20 cellular contexts compared by ENCODE assay signal in genomic region chr5:134572811-134573210, GRCh38. TPM values are rescaled to one million over a fixed set of nuclear protein-coding genes. Genes with fewer than 3 reads are reported as not detected.
DNase-seq lines count a peak whose midpoint lies in the region; ATAC-seq and TF ChIP-seq lines count a peak whose summit lies in the region.
"Had no signal": no experiment of that assay in that cellular context is flagged by ENCODE, and none has a peak within 500 bp of the region (broad histone marks: within the 10 kb centered on the region; RNA-seq: fewer than 3 reads in every experiment).

No MANE protein-coding gene starts in this region.

- no peaks in the 10 kb centered on the region for H3K27me3 Mint-ChIP-seq in activated naive CD4-positive, alpha-beta T cell treated with anti-CD3 and anti-CD28 coated beads, Interleukin-2, amount 50 U/mL, for 24 hours
- no peaks in the 10 kb centered on the region for H3K27me3 Mint-ChIP-seq in memory B cell
- no peaks in the 10 kb centered on the region for H3K27me3 Mint-ChIP-seq in stimulated activated naive B cell treated with anti-CD40 and anti-IgM and Interleukin-4, amounts not matched to agents 10 μg/mL and 1 μg/mL and 100 μg/mL, for 72 hours

- H3K27ac Mint-ChIP-seq in activated naive CD4-positive, alpha-beta T cell treated with anti-CD3 and anti-CD28 coated beads, Interleukin-2, amount 50 U/mL, for 24 hours, result peak overlapping the region; percentile 14
- peak overlapping the region; percentile 73 for H3K27ac Mint-ChIP-seq in memory B cell
- peak overlapping the region; percentile 90 for H3K27ac Mint-ChIP-seq in stimulated activated naive B cell treated with anti-CD40 and anti-IgM and Interleukin-4, amounts not matched to agents 10 μg/mL and 1 μg/mL and 100 μg/mL, for 72 hours

- no peak for ATAC-seq in memory B cell (ENCODE audit: low read depth)
- no peak for ATAC-seq in stimulated activated naive B cell treated with anti-CD40 and anti-IgM and Interleukin-4, amounts not matched to agents 10 μg/mL and 1 μg/mL and 100 μg/mL, for 72 hours (replicated peaks)
- ATAC-seq: K562 had no signal

- CTCF ChIA-PET in HEK293T (lab: Yijun Ruan, JAX), result no interaction called here

- no peaks in the 10 kb centered on the region for H3K9me3 Mint-ChIP-seq in activated naive CD4-positive, alpha-beta T cell treated with anti-CD3 and anti-CD28 coated beads, Interleukin-2, amount 50 U/mL, for 24 hours
- H3K9me3 Mint-ChIP-seq in memory B cell, result no peaks in the 10 kb centered on the region
- no peaks in the 10 kb centered on the region for H3K9me3 Mint-ChIP-seq in stimulated activated naive B cell treated with anti-CD40 and anti-IgM and Interleukin-4, amounts not matched to agents 10 μg/mL and 1 μg/mL and 100 μg/mL, for 72 hours

- in situ Hi-C loops in G401 (cut with HindIII; ENCODE audit: low sequenced_read_pairs), result no loop called here

- no peak for DNase-seq in activated naive CD4-positive, alpha-beta T cell treated with Interleukin-2 at 50 U/mL for 16 hours
- DNase-seq in G401 (ENCODE audit: low spot score) (peak; percentile 63), memory B cell (ENCODE audit: low spot score in 2 of 2) (no peak), HEK293T (ENCODE audit: extremely low spot score) (no peak), T1000 (lab: John Stamatoyannopoulos, UW) (no peak)
- no peak for DNase-seq in stimulated activated naive B cell treated with anti-CD40 and anti-IgM and Interleukin-4, amounts not matched to agents 10 μg/mL and 1 μg/mL and 100 μg/mL, for 72 hours
- DNase-seq: activated CD8-positive, alpha-beta memory T cell treated with anti-CD3 and anti-CD28 coated beads for 24 hours; cortex of kidney; effector memory CD4-positive, alpha-beta T cell; EL; H7; NCI-H1092; NCI-H1694; NCI-H446; NCI-H774; occipital lobe; Peyer's patch; stimulated activated CD4-positive, alpha-beta T cell treated with anti-CD3 and anti-CD28 coated beads, Interleukin-4, amount 100 ng/mL, for 4 hours had no signal

- no peak overlapping the region for H3K4me3 Mint-ChIP-seq in activated naive CD4-positive, alpha-beta T cell treated with anti-CD3 and anti-CD28 coated beads, Interleukin-2, amount 50 U/mL, for 24 hours
- H3K4me3 Mint-ChIP-seq in memory B cell, result no peak overlapping the region
- peak overlapping the region in 1 of 2 donors; percentile 32 for H3K4me3 Mint-ChIP-seq in stimulated activated naive B cell treated with anti-CD40 and anti-IgM and Interleukin-4, amounts not matched to agents 10 μg/mL and 1 μg/mL and 100 μg/mL, for 72 hours

- H3K36me3 Mint-ChIP-seq in activated naive CD4-positive, alpha-beta T cell treated with anti-CD3 and anti-CD28 coated beads, Interleukin-2, amount 50 U/mL, for 24 hours, result peaks cover 8% of the 10 kb centered on the region
- peaks cover 51% of the 10 kb centered on the region for H3K36me3 Mint-ChIP-seq in memory B cell
- peaks cover 60 to 77% of the 10 kb centered on the region in 2 donors for H3K36me3 Mint-ChIP-seq in stimulated activated naive B cell treated with anti-CD40 and anti-IgM and Interleukin-4, amounts not matched to agents 10 μg/mL and 1 μg/mL and 100 μg/mL, for 72 hours

- POLR2A ChIA-PET in HEK293T (lab: Yijun Ruan, JAX), result no interaction called here

- peaks cover 10% of the 10 kb centered on the region for H3K4me1 Mint-ChIP-seq in activated naive CD4-positive, alpha-beta T cell treated with anti-CD3 and anti-CD28 coated beads, Interleukin-2, amount 50 U/mL, for 24 hours
- H3K4me1 Mint-ChIP-seq in memory B cell, result peaks cover 17% of the 10 kb centered on the region
- peaks cover 36 to 72% of the 10 kb centered on the region in 2 donors for H3K4me1 Mint-ChIP-seq in stimulated activated naive B cell treated with anti-CD40 and anti-IgM and Interleukin-4, amounts not matched to agents 10 μg/mL and 1 μg/mL and 100 μg/mL, for 72 hours

TF ChIP-seq in HEK293T, 16 proteins besides CTCF, POLR2A, EP300 and RAD21:
- TF ChIP-seq FOXM1 (IDR thresholded peaks at IDR 0.05; ENCODE audit: borderline replicate concordance), result no peak
- no peak for TF ChIP-seq PKNOX1 (IDR thresholded peaks at IDR 0.05)
- TF ChIP-seq ARNT (IDR thresholded peaks at IDR 0.05), result no peak
- no peak for TF ChIP-seq LEF1 (IDR thresholded peaks at IDR 0.05; ENCODE audit: borderline replicate concordance)
- TF ChIP-seq L3MBTL2 (conservative IDR thresholded peaks at IDR 0.05), result no peak
- no peak for TF ChIP-seq FOXK2 (IDR thresholded peaks at IDR 0.05)
- TF ChIP-seq FOXA1 (IDR thresholded peaks at IDR 0.05), result no peak
- no peak for TF ChIP-seq NFRKB (IDR thresholded peaks at IDR 0.05)
- no peak for TF ChIP-seq BHLHE40 (IDR thresholded peaks at IDR 0.05; ENCODE audit: borderline replicate concordance)

RNA-seq across cellular contexts. Expression of gene JADE2, which starts 47.3 kb away (rescaled TPM):
- total RNA-seq in G401 (2014; rRNA removed; shearing (Covaris generic)), result 24.4 and 25.8 TPM in 2 replicates

RNA-seq across cellular contexts. Expression of gene SAR1B, which starts 59.8 kb away (rescaled TPM):
- 29.6 and 41.2 TPM in 2 replicates for total RNA-seq in G401 (2014; rRNA removed; shearing (Covaris generic))

Comparison
In these comparisons a context has a peak if more than half of its experiments do, and no peak if none do; other contexts are left out.
1. H3K27ac Mint-ChIP-seq: peak in every context shown above with its lines; median percentile 90 in stimulated activated naive B cell treated with anti-CD40 and anti-IgM and Interleukin-4, amounts not matched to agents 10 μg/mL and 1 μg/mL and 100 μg/mL, for 72 hours; 73 in memory B cell; 14 in activated naive CD4-positive, alpha-beta T cell treated with anti-CD3 and anti-CD28 coated beads, Interleukin-2, amount 50 U/mL, for 24 hours.